Comparison of ENCODE assay signal across 8 cellular contexts in the genomic region with DNA sequence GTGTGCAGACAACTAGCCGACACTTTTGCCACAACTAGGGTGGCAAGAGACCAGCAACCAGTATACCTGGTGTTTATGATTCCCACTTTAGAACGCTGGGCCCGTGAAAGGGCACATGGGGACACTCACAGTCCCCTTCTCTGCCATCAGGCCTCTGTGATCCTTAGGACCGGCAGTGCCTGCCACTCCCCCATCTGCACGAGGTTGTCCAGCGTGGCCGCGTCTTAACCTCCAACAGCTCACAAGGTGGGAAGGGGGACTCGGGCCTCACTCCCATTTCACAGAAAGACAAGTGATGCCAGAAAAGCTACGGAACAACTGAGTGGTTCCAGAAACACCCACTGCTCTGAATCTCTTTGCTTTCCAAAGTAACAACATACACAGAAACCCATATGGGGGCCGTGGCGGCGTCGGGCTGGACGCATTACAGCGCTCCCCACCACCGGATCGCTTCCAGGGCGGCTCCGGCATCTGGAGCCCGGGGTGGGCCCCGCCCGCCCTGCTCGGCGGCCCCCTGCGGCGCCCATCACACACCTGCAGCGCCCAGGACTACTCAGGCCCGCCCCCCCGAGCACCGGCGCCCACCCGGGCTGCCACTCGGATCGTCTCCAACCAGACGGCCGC. TPM values are rescaled to one million over a fixed set of nuclear protein-coding genes. Genes with fewer than 3 reads are reported as not detected.
DNase-seq lines count a peak whose midpoint lies in the region; ATAC-seq and TF ChIP-seq lines count a peak whose summit lies in the region.

No MANE protein-coding gene starts in this region.

- H3K27ac Mint-ChIP-seq in Calu3 (ENCODE audit: unreplicated experiment): peak overlapping the region; percentile 89
- peak overlapping the region; percentile 65 for H3K27ac Mint-ChIP-seq in activated T-helper 17 cell treated with anti-CD3 and anti-CD28 coated beads, Interleukin-2, amount 50 U/mL, for 72 hours

- CTCF ChIA-PET in Calu3 (lab: Charles Lee): interaction anchor here (0.8 to 0.9 kb wide), 2 partner anchors 17 to 25 kb away, joined by 3 read pairs; no protein-coding TSS in a partner anchor

- 0 to 17% methylated on average over 4 to 23 of the region's 37 CpGs for WGBS in transverse colon (ENCODE audit: low coverage in 1 of 2), 2 donors

- no peak for DNase-seq in Calu3
- DNase-seq in left colon: peak in 1 of 2 donors; percentile 16
- DNase-seq in transverse colon: no peak
- no peak for DNase-seq in NCI-H226

- H3K4me1 Mint-ChIP-seq in Calu3 (ENCODE audit: low read depth, unreplicated experiment): peaks cover 31% of the 10 kb centered on the region
- peaks cover 5% of the 10 kb centered on the region for H3K4me1 Mint-ChIP-seq in activated T-helper 17 cell treated with anti-CD3 and anti-CD28 coated beads, Interleukin-2, amount 50 U/mL, for 72 hours

- H3K27ac ChIP-seq in transverse colon: peak overlapping the region; percentile 93 to 98 (median 96)

- no TSS peak for BruUV-seq in Calu3 (replicated peaks; lab: Mats Ljungman, UMichigan)

- peaks cover 34% of the 10 kb centered on the region for H3K36me3 Mint-ChIP-seq in Calu3 (ENCODE audit: insufficient read depth, unreplicated experiment)
- peaks cover 11% of the 10 kb centered on the region for H3K36me3 Mint-ChIP-seq in activated T-helper 17 cell treated with anti-CD3 and anti-CD28 coated beads, Interleukin-2, amount 50 U/mL, for 72 hours (ENCODE audit: low read depth)

- TF ChIP-seq CTCF in Calu3 (IDR thresholded peaks at IDR 0.05; ENCODE audit: unreplicated experiment): no peak
- no peak for TF ChIP-seq CTCF in transverse colon (IDR thresholded peaks at IDR 0.05)

- H3K9me3 ChIP-seq in transverse colon: no peaks in the 10 kb centered on the region

- peaks cover 8 to 25% (median 19%) of the 10 kb centered on the region in 4 donors for H3K4me1 ChIP-seq in transverse colon

- peak overlapping the region; percentile 88 to 99 (median 96) for H3K4me3 ChIP-seq in transverse colon

- ATAC-seq in HG02571 (IDR thresholded peaks at IDR 0.05; ENCODE audit: unreplicated experiment): peak; percentile 21
- no peak for ATAC-seq in activated T-helper 17 cell treated with anti-CD3 and anti-CD28 coated beads, Interleukin-2, amount 50 U/mL, for 72 hours (replicated peaks)
- ATAC-seq in left colon: peak; percentile 18
- no peak for ATAC-seq in HG03159 (IDR thresholded peaks at IDR 0.05; ENCODE audit: unreplicated experiment)
- no peak for ATAC-seq in GM21576 (IDR thresholded peaks at IDR 0.05; ENCODE audit: unreplicated experiment)

- H3K36me3 ChIP-seq in transverse colon: no peaks in the 10 kb centered on the region

- TF ChIP-seq EP300 in transverse colon (IDR thresholded peaks at IDR 0.05; ENCODE audit: low read depth): no peak

- intact Hi-C loops in Calu3 (cut with micrococcal nuclease; ENCODE audit: unreplicated experiment) (loop anchor here (5.0 kb wide), 1 partner anchor 118 kb away; no protein-coding TSS in a partner anchor), left colon (cut with DNase I, micrococcal nuclease) (no loop called here), transverse colon (cut with DNase I; ENCODE audit: low total_unique reads) (no loop called here)

- H3K9me3 Mint-ChIP-seq in Calu3 (ENCODE audit: low read depth, unreplicated experiment): no peaks in the 10 kb centered on the region
- H3K9me3 Mint-ChIP-seq in activated T-helper 17 cell treated with anti-CD3 and anti-CD28 coated beads, Interleukin-2, amount 50 U/mL, for 72 hours: no peaks in the 10 kb centered on the region

- no peaks in the 10 kb centered on the region for H3K27me3 Mint-ChIP-seq in Calu3 (ENCODE audit: unreplicated experiment)
- no peaks in the 10 kb centered on the region for H3K27me3 Mint-ChIP-seq in activated T-helper 17 cell treated with anti-CD3 and anti-CD28 coated beads, Interleukin-2, amount 50 U/mL, for 72 hours

- TF ChIP-seq POLR2A in transverse colon (IDR thresholded peaks at IDR 0.05): no peak

- in situ Hi-C loops in transverse colon (cut with MboI; ENCODE audit: low pct_ligation_motif_present in 1 of 4, low pct_unique_long_range_greater_than_20kb in 1 of 4, low sequenced_read_pairs in 3 of 4): no loop called here

- H3K27me3 ChIP-seq in transverse colon: no peaks in the 10 kb centered on the region

- H3K4me3 Mint-ChIP-seq in Calu3 (ENCODE audit: low read depth, unreplicated experiment): peak overlapping the region; percentile 92
- peak overlapping the region; percentile 76 for H3K4me3 Mint-ChIP-seq in activated T-helper 17 cell treated with anti-CD3 and anti-CD28 coated beads, Interleukin-2, amount 50 U/mL, for 72 hours

RNA-seq across cellular contexts. Expression of a gene that starts 1.0 kb away (rescaled TPM):
- 33.4 and 36.9 TPM in 2 replicates for total RNA-seq in Calu3 (2022)
- total RNA-seq in activated T-helper 17 cell treated with anti-CD3 and anti-CD28 coated beads, Interleukin-2, amount 50 U/mL, for 72 hours: 1 to 10 TPM; 2.0 to 4.3 TPM
- 10 to 100 TPM; 11.4 to 14.1 TPM for total RNA-seq in left colon
- 10 to 100 TPM; 12.4 to 35.8 (median 28.7) TPM for total RNA-seq in transverse colon

Comparison
In these comparisons a context has a peak if more than half of its experiments do, and no peak if none do; other contexts are left out.
1. ATAC-seq: peak in HG02571 (single experiment) and left colon (single experiment); none in activated T-helper 17 cell treated with anti-CD3 and anti-CD28 coated beads, Interleukin-2, amount 50 U/mL, for 72 hours (single experiment), HG03159 (single experiment) and GM21576 (single experiment).